Comparison of ENCODE assay signal across 19 cellular contexts in genomic region chr6:107600111-107600510, GRCh38.
"Had no signal": no experiment of that assay in that cellular context is flagged by ENCODE, and none has a peak within 500 bp of the region (broad histone marks: within the 10 kb centered on the region; RNA-seq: fewer than 3 reads in every experiment).

No MANE protein-coding gene starts in this region.

- H3K4me1 Mint-ChIP-seq: activated CD4-positive, alpha-beta T cell treated with anti-CD3 and anti-CD28 coated beads for 36 hours; activated naive CD8-positive, alpha-beta T cell treated with anti-CD3 and anti-CD28 coated beads, Interleukin-2, amount 50 U/mL, for 24 hours had no signal

- H3K9me3 Mint-ChIP-seq: activated CD8-positive, alpha-beta T cell treated with anti-CD3 and anti-CD28 coated beads for 36 hours; activated naive CD8-positive, alpha-beta T cell treated with anti-CD3 and anti-CD28 coated beads, Interleukin-2, amount 50 U/mL, for 24 hours; activated T-cell treated with anti-CD3 and anti-CD28 coated beads, Interleukin-2, amount 50 U/mL, for 72 hours had no signal

- H3K4me1 ChIP-seq: colonic mucosa, prostate gland, right lobe of liver had no signal

- H3K9me3 ChIP-seq: ascending aorta, colonic mucosa, left ventricle myocardium inferior, prostate gland, right lobe of liver, suprapubic skin, upper lobe of left lung had no signal

- H3K4me3 ChIP-seq: ascending aorta, colonic mucosa, left ventricle myocardium inferior, prostate gland, right lobe of liver, suprapubic skin, upper lobe of left lung had no signal

- H3K27me3 ChIP-seq: ascending aorta, colonic mucosa, right lobe of liver, suprapubic skin, upper lobe of left lung had no signal

- H3K27ac ChIP-seq: ascending aorta, colonic mucosa, foreskin keratinocyte, left ventricle myocardium inferior, prostate gland, right lobe of liver, suprapubic skin, upper lobe of left lung, VCaP had no signal

- ATAC-seq: activated CD4-positive, alpha-beta T cell treated with anti-CD3 and anti-CD28 coated beads for 36 hours; activated CD8-positive, alpha-beta T cell treated with anti-CD3 and anti-CD28 coated beads for 36 hours; activated naive CD8-positive, alpha-beta T cell treated with anti-CD3 and anti-CD28 coated beads, Interleukin-2, amount 50 U/mL, for 24 hours; activated T-cell treated with anti-CD3 and anti-CD28 coated beads, Interleukin-2, amount 50 U/mL, for 72 hours; foreskin keratinocyte; right lobe of liver had no signal

- H3K27me3 Mint-ChIP-seq: activated CD8-positive, alpha-beta T cell treated with anti-CD3 and anti-CD28 coated beads for 36 hours had no signal

- H3K36me3 Mint-ChIP-seq: naive B cell had no signal

- DNase-seq: activated CD4-positive, alpha-beta T cell treated with anti-CD3 and anti-CD28 coated beads for 36 hours; activated CD8-positive, alpha-beta memory T cell treated with anti-CD3 and anti-CD28 coated beads, Interleukin-2, amount 50 U/mL, for 4 hours; activated CD8-positive, alpha-beta T cell treated with anti-CD3 and anti-CD28 coated beads for 36 hours; activated naive CD8-positive, alpha-beta T cell treated with anti-CD3 and anti-CD28 coated beads, Interleukin-2, amount 50 U/mL, for 24 hours; activated T-cell treated with anti-CD3 and anti-CD28 coated beads, Interleukin-2, amount 50 U/mL, for 72 hours; colonic mucosa; foreskin keratinocyte; left ventricle myocardium inferior; midbrain; naive B cell; right lobe of liver; stimulated activated CD4-positive, alpha-beta T cell treated with anti-CD3 and anti-CD28 coated beads, Interleukin-2, amount 100 ng/mL, for 48 hours; stimulated activated naive CD4-positive, alpha-beta T cell treated with Interleukin-2 at 50 U/mL for 16 hours; T-helper 1 cell; upper lobe of left lung had no signal

- H3K27ac Mint-ChIP-seq: activated CD4-positive, alpha-beta T cell treated with anti-CD3 and anti-CD28 coated beads for 36 hours; activated CD8-positive, alpha-beta T cell treated with anti-CD3 and anti-CD28 coated beads for 36 hours; activated naive CD8-positive, alpha-beta T cell treated with anti-CD3 and anti-CD28 coated beads, Interleukin-2, amount 50 U/mL, for 24 hours; activated T-cell treated with anti-CD3 and anti-CD28 coated beads, Interleukin-2, amount 50 U/mL, for 72 hours; naive B cell had no signal

- H3K4me3 Mint-ChIP-seq: activated CD4-positive, alpha-beta T cell treated with anti-CD3 and anti-CD28 coated beads for 36 hours; activated CD8-positive, alpha-beta T cell treated with anti-CD3 and anti-CD28 coated beads for 36 hours; activated naive CD8-positive, alpha-beta T cell treated with anti-CD3 and anti-CD28 coated beads, Interleukin-2, amount 50 U/mL, for 24 hours; activated T-cell treated with anti-CD3 and anti-CD28 coated beads, Interleukin-2, amount 50 U/mL, for 72 hours had no signal

- H3K36me3 ChIP-seq: ascending aorta, colonic mucosa, left ventricle myocardium inferior, prostate gland, right lobe of liver, suprapubic skin, upper lobe of left lung had no signal
